In the genomic region with DNA sequence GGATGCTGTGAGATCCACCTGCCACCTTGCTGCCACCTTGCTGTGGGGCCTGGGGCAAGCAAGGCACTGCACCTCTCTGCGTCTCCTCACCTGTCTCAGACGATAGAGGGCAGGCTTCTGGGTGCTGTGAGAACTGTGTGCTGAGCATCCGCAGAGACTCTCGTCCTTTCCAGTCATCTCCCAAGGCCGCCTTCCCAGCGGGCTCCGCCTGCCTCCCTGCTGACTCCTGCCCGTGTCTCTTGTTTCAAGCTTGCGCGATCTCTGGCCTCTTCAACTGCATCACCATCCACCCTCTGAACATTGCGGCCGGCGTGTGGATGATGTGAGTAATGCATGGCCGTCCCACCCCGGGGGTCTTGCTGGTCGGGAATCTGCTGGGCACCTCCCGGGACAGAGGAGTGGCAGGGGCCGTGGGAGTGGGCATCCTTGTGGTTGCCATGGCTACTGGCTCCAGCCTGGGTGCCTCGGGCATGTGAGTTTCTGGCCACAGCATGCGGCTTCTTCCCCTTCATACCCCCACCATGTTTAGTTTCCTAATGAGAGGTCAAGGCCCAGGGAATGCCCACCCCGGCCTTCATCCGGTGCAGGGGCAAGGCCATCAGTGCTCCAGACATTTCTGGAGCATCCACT, we compare ENCODE assay signal across 1 cellular context.
TF ChIP-seq lines count a peak whose summit lies in the region.

No MANE protein-coding gene starts in this region.

TF ChIP-seq in H1, 55 proteins besides CTCF, POLR2A, EP300 and RAD21:
- TF ChIP-seq TBP (IDR thresholded peaks at IDR 0.05; ENCODE audit: low read depth, low read length) = 0 out of 2 replicates have a peak, but pooled peaks have one; percentile 20
- no peak for TF ChIP-seq TCF12 (IDR thresholded peaks at IDR 0.05; ENCODE audit: low read depth, low read length)
- TF ChIP-seq, protein P1, sequence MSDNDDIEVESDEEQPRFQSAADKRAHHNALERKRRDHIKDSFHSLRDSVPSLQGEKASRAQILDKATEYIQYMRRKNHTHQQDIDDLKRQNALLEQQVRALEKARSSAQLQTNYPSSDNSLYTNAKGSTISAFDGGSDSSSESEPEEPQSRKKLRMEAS (IDR thresholded peaks at IDR 0.05) = peak; percentile 44; the same call in 1 of the 2 replicates
- 0 out of 2 replicates have a peak, but pooled peaks have one; percentile 38 for TF ChIP-seq CREB1 (IDR thresholded peaks at IDR 0.05)
